In genomic region chr11:112293614-112294013, GRCh38 we compare ENCODE assay signal across 2 cellular contexts.
TF ChIP-seq lines count a peak whose summit lies in the region.

No MANE protein-coding gene starts in this region.

TF ChIP-seq in A549, 52 proteins besides CTCF, POLR2A, EP300 and RAD21:
- TF ChIP-seq SREBF2 (IDR thresholded peaks at IDR 0.05) = no peak
- TF ChIP-seq CBX2 (IDR thresholded peaks at IDR 0.05; ENCODE audit: borderline replicate concordance, low read depth) = no peak
- no peak for TF ChIP-seq MAZ (IDR thresholded peaks at IDR 0.05; ENCODE audit: borderline replicate concordance, low read depth, low read length)
- TF ChIP-seq E2F6 (IDR thresholded peaks at IDR 0.05; ENCODE audit: borderline replicate concordance, low read depth) = no peak
- TF ChIP-seq ESRRA (IDR thresholded peaks at IDR 0.05; ENCODE audit: borderline replicate concordance, low read length) = no peak
- TF ChIP-seq HOXA7 (CRISPR knock-in tag; IDR thresholded peaks at IDR 0.05) = no peak
- TF ChIP-seq JUN (IDR thresholded peaks at IDR 0.05) = no peak
- TF ChIP-seq HOXB13 (CRISPR knock-in tag; IDR thresholded peaks at IDR 0.05; ENCODE audit: low read depth) = no peak
- TF ChIP-seq NFE2L2 (conservative IDR thresholded peaks at IDR 0.05; ENCODE audit: low read length) = no peak
- no peak for TF ChIP-seq PHF8 (IDR thresholded peaks at IDR 0.05; ENCODE audit: borderline replicate concordance, low read depth)
- TF ChIP-seq MYC (IDR thresholded peaks at IDR 0.05; ENCODE audit: borderline replicate concordance, low read length) = no peak

TF ChIP-seq in GM23338, 12 proteins besides CTCF, POLR2A, EP300 and RAD21:
- no peak for TF ChIP-seq POLR2AphosphoS5 (IDR thresholded peaks at IDR 0.05; ENCODE audit: low read depth)
- no peak for TF ChIP-seq ZNF331 (CRISPR knock-in tag; IDR thresholded peaks at IDR 0.05; ENCODE audit: low read depth)
- no peak for TF ChIP-seq STAT1 (IDR thresholded peaks at IDR 0.05; ENCODE audit: unreplicated experiment)
- no peak for TF ChIP-seq NANOG (IDR thresholded peaks at IDR 0.05; ENCODE audit: borderline replicate concordance)
- TF ChIP-seq EZH2phosphoT487 (IDR thresholded peaks at IDR 0.05; ENCODE audit: unreplicated experiment) = no peak
- TF ChIP-seq ETS1 (IDR thresholded peaks at IDR 0.05) = no peak
- no peak for TF ChIP-seq CREB1 (CRISPR knock-in tag; IDR thresholded peaks at IDR 0.05; ENCODE audit: low read depth)
- no peak for TF ChIP-seq ZNF462 (CRISPR knock-in tag; IDR thresholded peaks at IDR 0.05)
- no peak for TF ChIP-seq ZNF114 (CRISPR knock-in tag; IDR thresholded peaks at IDR 0.05)
- no peak for TF ChIP-seq REST (IDR thresholded peaks at IDR 0.05; ENCODE audit: unreplicated experiment)
TF ChIP-seq in GM23338: peak in this region for 0.
